8 cellular contexts compared by ENCODE assay signal in genomic region chr12:51391047-51391837, GRCh38. TPM values are rescaled to one million over a fixed set of nuclear protein-coding genes. Genes with fewer than 3 reads are reported as not detected.
DNase-seq lines count a peak whose midpoint lies in the region; ATAC-seq and TF ChIP-seq lines count a peak whose summit lies in the region.

Gene GALNT6 (minus strand): TSS chr12:51391406. CDS start chr12:51379781, 11,625 bp downstream.

- H4K20me1 ChIP-seq in DOHH2 (ENCODE audit: control insufficient read depth, insufficient read depth, low read depth, low read length): peaks cover 16% of the 10 kb centered on the region

- TF ChIP-seq POLR2A in lower leg skin (IDR thresholded peaks at IDR 0.05): no peak

- ATAC-seq in GM21825 (IDR thresholded peaks at IDR 0.05; ENCODE audit: unreplicated experiment): peak; percentile 44

- H3K4me1 ChIP-seq in DOHH2 (ENCODE audit: control insufficient read depth, low read length): peaks cover 14% of the 10 kb centered on the region

- H3K4me2 ChIP-seq in DOHH2 (ENCODE audit: low read length): peak within 1 kb of the TSS; percentile 75

- H3K27me3 ChIP-seq in DOHH2 (ENCODE audit: control insufficient read depth, low read length): peaks cover 94% of the 10 kb centered on the region

- H3K4me3 ChIP-seq in DOHH2 (ENCODE audit: low read length): peak within 1 kb of the TSS; percentile 74
- H3K4me3 ChIP-seq in lower leg skin (ENCODE audit: low read depth, poor library complexity, severe bottlenecking): peak within 1 kb of the TSS; percentile 21

- WGBS in lower leg skin, 2 donors: 7 to 11% methylated on average over 25 to 30 of the region's 57 CpGs

- no peaks in the 10 kb centered on the region for H3K9me2 ChIP-seq in DOHH2 (replicated peaks; ENCODE audit: control insufficient read depth, low read length)

- H3K27ac ChIP-seq in DOHH2 (ENCODE audit: low read depth, low read length) (no peak within 1 kb of the TSS), cingulate gyrus (ENCODE audit: low read depth, low read length) (peak within 1 kb of the TSS; percentile 78)

- H3K79me2 ChIP-seq in DOHH2 (ENCODE audit: control insufficient read depth, low read length): no peaks in the 10 kb centered on the region

- DNase-seq in NAMALWA (ENCODE audit: low spot score) (peak; percentile 74), lower leg skin (ENCODE audit: low spot score in 2 of 2) (peak in 1 of 2 donors; percentile 88), cerebellar nuclear complex (lab: John Stamatoyannopoulos, UW) (no peak)
- peak; percentile 54 for DNase-seq in activated CD4-positive, alpha-beta T cell treated with anti-CD3 and anti-CD28 coated beads for 1 hour
- peak; percentile 49 for DNase-seq in stimulated activated CD8-positive, alpha-beta memory T cell treated with anti-CD3 and anti-CD28 coated beads, Interleukin-12 subunit alpha, Interleukin-12 subunit beta, amount 100 ng/mL, for 1 hour (ENCODE audit: low read depth)

- no peaks in the 10 kb centered on the region for H3K36me3 ChIP-seq in DOHH2 (ENCODE audit: control insufficient read depth, low read length)

- intact Hi-C loops in lower leg skin (cut with DNase I; ENCODE audit: low total_unique reads): no loop called here

- H3K9me3 ChIP-seq in DOHH2 (ENCODE audit: control insufficient read depth, insufficient read depth, low read length): no peaks in the 10 kb centered on the region

- H3F3A ChIP-seq in DOHH2 (ENCODE audit: control insufficient read depth, insufficient read depth): no peaks in the 10 kb centered on the region

- TF ChIP-seq CTCF in DOHH2 (IDR thresholded peaks at IDR 0.05; ENCODE audit: low read depth, low read length, poor library complexity, severe bottlenecking) (peak; percentile 7), lower leg skin (IDR thresholded peaks at IDR 0.05) (no peak)

RNA-seq across cellular contexts. Expression of gene GALNT6, which starts in this region (rescaled TPM):
- total RNA-seq in lower leg skin: 10 to 100 TPM in 1 of 4 donors, 1 to 10 TPM in 3; 1.3 to 16.4 (median 4.7) TPM

Comparison
In these comparisons a context has a peak if more than half of its experiments do, and no peak if none do; other contexts are left out.
1. DNase-seq: peak in NAMALWA (single experiment), activated CD4-positive, alpha-beta T cell treated with anti-CD3 and anti-CD28 coated beads for 1 hour (single experiment) and stimulated activated CD8-positive, alpha-beta memory T cell treated with anti-CD3 and anti-CD28 coated beads, Interleukin-12 subunit alpha, Interleukin-12 subunit beta, amount 100 ng/mL, for 1 hour (single experiment); none in cerebellar nuclear complex (0 of 2).